In the genomic region with DNA sequence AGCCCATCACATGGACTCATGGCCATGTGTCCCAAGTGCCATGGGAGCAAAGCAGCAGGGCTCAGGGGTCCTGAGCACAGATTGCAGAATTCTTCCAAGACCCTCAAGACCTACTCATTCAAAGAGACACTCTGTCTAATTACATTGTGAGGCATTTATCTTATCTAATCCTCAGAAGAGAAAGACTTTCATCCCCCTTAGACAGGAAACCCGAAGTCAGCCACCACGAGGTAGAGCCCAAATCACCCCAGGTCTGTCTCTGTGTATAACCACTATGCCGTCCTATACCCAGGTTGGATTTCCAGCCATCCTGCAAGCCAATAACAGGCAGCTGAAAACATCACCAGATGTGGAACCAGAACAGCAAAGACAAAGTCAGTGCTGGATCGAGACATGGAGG, we compare ENCODE assay signal across 17 cellular contexts. TPM values are rescaled to one million over a fixed set of nuclear protein-coding genes. Genes with fewer than 3 reads are reported as not detected.
A peak's percentile ranks its signal among the peaks of the same experiment; 100 is the strongest.
DNase-seq lines count a peak whose midpoint lies in the region; ATAC-seq and TF ChIP-seq lines count a peak whose summit lies in the region.
"Had no signal": no experiment of that assay in that cellular context is flagged by ENCODE, and none has a peak within 500 bp of the region (broad histone marks: within the 10 kb centered on the region; RNA-seq: fewer than 3 reads in every experiment).

No MANE protein-coding gene starts in this region.

- peak in 1 of 2 donors; percentile 13 for ATAC-seq in activated T-cell treated with anti-CD3 and anti-CD28 coated beads, Interleukin-2, amount 50 U/mL, for 72 hours (replicated peaks in 1 of 2)
- ATAC-seq in T-cell (replicated peaks in 1 of 4), result peak; percentile 68 to 88 (median 82)
- no peak for ATAC-seq in stimulated activated effector memory CD8-positive, alpha-beta T cell treated with anti-CD3 and anti-CD28 coated beads, Interleukin-12 subunit alpha, Interleukin-12 subunit beta, amount 100 ng/mL, for 72 hours
- ATAC-seq: A549 had no signal

- POLR2A ChIA-PET in T-cell (lab: Charles Lee), result no interaction called here

- H3K27me3 Mint-ChIP-seq in activated T-cell treated with anti-CD3 and anti-CD28 coated beads, Interleukin-2, amount 50 U/mL, for 72 hours (ENCODE audit: low read depth), result peaks cover 6% of the 10 kb centered on the region
- H3K27me3 Mint-ChIP-seq in activated T-cell treated with anti-CD3 and anti-CD28 coated beads, Interleukin-2, amount 50 U/mL, for 24 hours, result no peaks in the 10 kb centered on the region
- H3K27me3 Mint-ChIP-seq in T-cell (peaks cover 1 to 3% of the 10 kb centered on the region in 2 donors), endodermal cell (ENCODE audit: insufficient read depth) (peaks cover 11% of the 10 kb centered on the region)

- no peak overlapping the region for H3K27ac ChIP-seq in endodermal cell (ENCODE audit: low read depth, low read length)
- H3K27ac ChIP-seq in substantia nigra (ENCODE audit: low read depth, low read length, poor library complexity, severe bottlenecking), result no peak overlapping the region
- H3K27ac ChIP-seq: A549; BLaER1 treated with 17β-estradiol and CSF1 and Interleukin-3, amounts not matched to agents 10 nM and 100 nM had no signal

- peaks cover 5% of the 10 kb centered on the region for H3K4me1 ChIP-seq in endodermal cell (ENCODE audit: control insufficient read depth, insufficient read depth, low read length)
- H3K4me1 ChIP-seq: A549 had no signal

- no peak for TF ChIP-seq CTCF in endodermal cell (conservative IDR thresholded peaks at IDR 0.05)

- no peak for DNase-seq in activated T-cell treated with anti-CD3 and anti-CD28 coated beads, Interleukin-2, amount 50 U/mL, for 72 hours
- no peak for DNase-seq in activated T-cell treated with anti-CD3 and anti-CD28 coated beads, Interleukin-2, amount 50 U/mL, for 24 hours
- DNase-seq in T-cell, result peak in 4 of 34 experiments; percentile 14 to 26 (median 18)
- DNase-seq in endodermal cell, result peak; percentile 34
- no peak for DNase-seq in stimulated activated effector memory CD8-positive, alpha-beta T cell treated with anti-CD3 and anti-CD28 coated beads, Interleukin-12 subunit alpha, Interleukin-12 subunit beta, amount 100 ng/mL, for 72 hours (ENCODE audit: low spot score in 2 of 2)
- no peak for DNase-seq in substantia nigra (lab: John Stamatoyannopoulos, UW)
- DNase-seq in dermis blood vessel endothelial cell, result no peak
- DNase-seq: GOT3, KBM-7, NCI-H1417 treated with DMSO at 0.1 percent for 48 hours, NCI-H2029, NCI-H2171, NCI-H446, NCI-H69, OCI-M1 had no signal

- H3K9me3 ChIP-seq in endodermal cell (ENCODE audit: control insufficient read depth, low read length), result no peaks in the 10 kb centered on the region
- H3K9me3 ChIP-seq: A549; BLaER1 treated with 17β-estradiol and CSF1 and Interleukin-3, amounts not matched to agents 10 nM and 100 nM had no signal

- no peaks in the 10 kb centered on the region for H3K27me3 ChIP-seq in endodermal cell (ENCODE audit: control insufficient read depth, insufficient read depth, low read length, poor library complexity, severe bottlenecking)

- H3K36me3 Mint-ChIP-seq in activated T-cell treated with anti-CD3 and anti-CD28 coated beads, Interleukin-2, amount 50 U/mL, for 72 hours (ENCODE audit: insufficient read depth in 2 of 2), result no peaks in the 10 kb centered on the region
- no peaks in the 10 kb centered on the region for H3K36me3 Mint-ChIP-seq in activated T-cell treated with anti-CD3 and anti-CD28 coated beads, Interleukin-2, amount 50 U/mL, for 24 hours (ENCODE audit: low read depth)
- H3K36me3 Mint-ChIP-seq in T-cell, result no peaks in the 10 kb centered on the region
- no peaks in the 10 kb centered on the region for H3K36me3 Mint-ChIP-seq in endodermal cell (ENCODE audit: low read depth)
- no peaks in the 10 kb centered on the region for H3K36me3 Mint-ChIP-seq in stimulated activated effector memory CD8-positive, alpha-beta T cell treated with anti-CD3 and anti-CD28 coated beads, Interleukin-12 subunit alpha, Interleukin-12 subunit beta, amount 100 ng/mL, for 72 hours

- H3K4me3 Mint-ChIP-seq in activated T-cell treated with anti-CD3 and anti-CD28 coated beads, Interleukin-2, amount 50 U/mL, for 72 hours, result no peak overlapping the region
- no peak overlapping the region for H3K4me3 Mint-ChIP-seq in activated T-cell treated with anti-CD3 and anti-CD28 coated beads, Interleukin-2, amount 50 U/mL, for 24 hours
- H3K4me3 Mint-ChIP-seq in T-cell (peak overlapping the region in 1 of 3 donors; percentile 8), endodermal cell (no peak overlapping the region)
- H3K4me3 Mint-ChIP-seq in stimulated activated effector memory CD8-positive, alpha-beta T cell treated with anti-CD3 and anti-CD28 coated beads, Interleukin-12 subunit alpha, Interleukin-12 subunit beta, amount 100 ng/mL, for 72 hours, result no peak overlapping the region

- no peaks in the 10 kb centered on the region for H3K36me3 ChIP-seq in endodermal cell (ENCODE audit: control insufficient read depth, insufficient read depth, low read length)
- H3K36me3 ChIP-seq: BLaER1 treated with 17β-estradiol and CSF1 and Interleukin-3, amounts not matched to agents 10 nM and 100 nM had no signal

- no peak overlapping the region for H3K4me3 ChIP-seq in endodermal cell (ENCODE audit: low read length)
- H3K4me3 ChIP-seq: A549; BLaER1 treated with 17β-estradiol and CSF1 and Interleukin-3, amounts not matched to agents 10 nM and 100 nM had no signal

- CTCF ChIA-PET in T-cell (lab: Charles Lee), result no interaction called here

- H3K27ac Mint-ChIP-seq in activated T-cell treated with anti-CD3 and anti-CD28 coated beads, Interleukin-2, amount 50 U/mL, for 72 hours, result peak overlapping the region; percentile 10
- no peak overlapping the region for H3K27ac Mint-ChIP-seq in activated T-cell treated with anti-CD3 and anti-CD28 coated beads, Interleukin-2, amount 50 U/mL, for 24 hours
- peak overlapping the region in 1 of 2 donors; percentile 59 for H3K27ac Mint-ChIP-seq in T-cell
- H3K27ac Mint-ChIP-seq in endodermal cell, result no peak overlapping the region
- H3K27ac Mint-ChIP-seq in stimulated activated effector memory CD8-positive, alpha-beta T cell treated with anti-CD3 and anti-CD28 coated beads, Interleukin-12 subunit alpha, Interleukin-12 subunit beta, amount 100 ng/mL, for 72 hours, result peak overlapping the region; percentile 35

- H3K4me1 Mint-ChIP-seq in activated T-cell treated with anti-CD3 and anti-CD28 coated beads, Interleukin-2, amount 50 U/mL, for 72 hours (ENCODE audit: low read depth), result peaks cover 45% of the 10 kb centered on the region
- peaks cover 33% of the 10 kb centered on the region for H3K4me1 Mint-ChIP-seq in activated T-cell treated with anti-CD3 and anti-CD28 coated beads, Interleukin-2, amount 50 U/mL, for 24 hours (ENCODE audit: low read depth)
- H3K4me1 Mint-ChIP-seq in T-cell, result peaks cover 26 to 32% (median 27%) of the 10 kb centered on the region in 3 donors
- H3K4me1 Mint-ChIP-seq in endodermal cell, result peaks cover 9% of the 10 kb centered on the region
- H3K4me1 Mint-ChIP-seq in stimulated activated effector memory CD8-positive, alpha-beta T cell treated with anti-CD3 and anti-CD28 coated beads, Interleukin-12 subunit alpha, Interleukin-12 subunit beta, amount 100 ng/mL, for 72 hours, result peaks cover 41% of the 10 kb centered on the region

- H3K9ac ChIP-seq in endodermal cell (ENCODE audit: extremely low read depth, low read length, poor library complexity, severe bottlenecking), result no peak overlapping the region
- H3K9ac ChIP-seq: BLaER1 treated with 17β-estradiol and CSF1 and Interleukin-3, amounts not matched to agents 10 nM and 100 nM had no signal

- WGBS in endodermal cell (ENCODE audit: insufficient coverage in 1 of 2, insufficient read length in 1 of 2), 2 experiments, result 86 to 100% methylated on average over 2 to 4 of the region's 4 CpGs

- H3K9me3 Mint-ChIP-seq in activated T-cell treated with anti-CD3 and anti-CD28 coated beads, Interleukin-2, amount 50 U/mL, for 72 hours, result no peaks in the 10 kb centered on the region
- H3K9me3 Mint-ChIP-seq in activated T-cell treated with anti-CD3 and anti-CD28 coated beads, Interleukin-2, amount 50 U/mL, for 24 hours, result no peaks in the 10 kb centered on the region
- H3K9me3 Mint-ChIP-seq in T-cell (no peaks in the 10 kb centered on the region), endodermal cell (no peaks in the 10 kb centered on the region)
- H3K9me3 Mint-ChIP-seq in stimulated activated effector memory CD8-positive, alpha-beta T cell treated with anti-CD3 and anti-CD28 coated beads, Interleukin-12 subunit alpha, Interleukin-12 subunit beta, amount 100 ng/mL, for 72 hours, result no peaks in the 10 kb centered on the region

RNA-seq across cellular contexts. Expression of gene BCL11B, which starts 8.9 kb away (rescaled TPM):
- total RNA-seq in activated T-cell treated with anti-CD3 and anti-CD28 coated beads, Interleukin-2, amount 50 U/mL, for 72 hours, result 10 to 100 TPM; 54.4 to 58.0 TPM
- total RNA-seq in T-cell (100 to 1,000 TPM; 181 to 240 (median 196) TPM), endodermal cell (1 to 10 TPM; 5.7 to 6.0 TPM), dermis blood vessel endothelial cell (under 0.01 and 0.05 TPM in 2 replicates)
- polyA plus RNA-seq in endodermal cell (2013, experiment 1 of 2), result 1.2 TPM
- polyA plus RNA-seq in endodermal cell (2013, experiment 2 of 2), result 1.6 TPM

Comparison
In these comparisons a context has a peak if more than half of its experiments do, and no peak if none do; other contexts are left out.
1. H3K27ac Mint-ChIP-seq: peak in activated T-cell treated with anti-CD3 and anti-CD28 coated beads, Interleukin-2, amount 50 U/mL, for 72 hours (single experiment) and stimulated activated effector memory CD8-positive, alpha-beta T cell treated with anti-CD3 and anti-CD28 coated beads, Interleukin-12 subunit alpha, Interleukin-12 subunit beta, amount 100 ng/mL, for 72 hours (single experiment); none in activated T-cell treated with anti-CD3 and anti-CD28 coated beads, Interleukin-2, amount 50 U/mL, for 24 hours (single experiment) and endodermal cell (single experiment).
2. RNA of gene BCL11B, which starts 8.9 kb away (total RNA-seq): 181 to 240 TPM in T-cell and 54.4 to 58.0 TPM in activated T-cell treated with anti-CD3 and anti-CD28 coated beads, Interleukin-2, amount 50 U/mL, for 72 hours; 5.7 to 6.0 TPM in endodermal cell and under 0.01 to 0.05 TPM in dermis blood vessel endothelial cell; every median in the first group is over 4 times any median in the second.